ENCODE assay signal across 8 cellular contexts in genomic region chr22:19177164-19178064, GRCh38.
A peak's percentile ranks its signal among the peaks of the same experiment; 100 is the strongest.
DNase-seq lines count a peak whose midpoint lies in the region; ATAC-seq and TF ChIP-seq lines count a peak whose summit lies in the region.

No MANE protein-coding gene starts in this region.

- H3K4me3 ChIP-seq in AG04449 (ENCODE audit: low read depth, low read length), result peak overlapping the region; percentile 71
- peak overlapping the region; percentile 90 for H3K4me3 ChIP-seq in HUES48 (ENCODE audit: low read depth, low read length)
- peak overlapping the region; percentile 60 to 66 for H3K4me3 ChIP-seq in muscle layer of colon (ENCODE audit: low read depth in 1 of 2, low read length in 2 of 2)

- CTCF ChIA-PET in AG04449 (lab: Yijun Ruan, JAX), result interaction anchor here (1.1 kb wide), 1 partner anchor 454 kb away, joined by 3 read pairs; no protein-coding TSS in a partner anchor

- DNase-seq in AG04449 (ENCODE audit: low read depth, low spot score) (no peak), caudate nucleus (lab: John Stamatoyannopoulos, UW) (no peak), dedifferentiated amniotic fluid mesenchymal stem cell (ENCODE audit: extremely low spot score) (no peak)

- H3K27me3 ChIP-seq in HUES48 (ENCODE audit: control insufficient read depth, insufficient read depth, low read length) (no peaks in the 10 kb centered on the region), muscle layer of colon (ENCODE audit: control insufficient read depth in 1 of 2, insufficient read depth in 2 of 2, low read length in 2 of 2) (no peaks in the 10 kb centered on the region)

- H3K27ac ChIP-seq in HUES48 (ENCODE audit: low read depth, low read length) (peak overlapping the region; percentile 78), caudate nucleus (ENCODE audit: low read depth, low read length) (peak overlapping the region; percentile 76), muscle layer of colon (ENCODE audit: low read depth, low read length) (peak overlapping the region; percentile 62)

- H3K36me3 ChIP-seq in HUES48 (ENCODE audit: control insufficient read depth, insufficient read depth, low read length) (peaks cover 33% of the 10 kb centered on the region), muscle layer of colon (ENCODE audit: insufficient read depth, low read length) (no peaks in the 10 kb centered on the region)

- H3K4me1 ChIP-seq in HUES48 (ENCODE audit: control insufficient read depth, insufficient read depth, low read length) (peaks cover 28% of the 10 kb centered on the region), muscle layer of colon (ENCODE audit: insufficient read depth, low read length) (peaks cover 31% of the 10 kb centered on the region)

- ATAC-seq in GM19397 (IDR thresholded peaks at IDR 0.05; ENCODE audit: unreplicated experiment) (no peak), GM18505 (IDR thresholded peaks at IDR 0.05; ENCODE audit: unreplicated experiment) (no peak), HG02852 (IDR thresholded peaks at IDR 0.05; ENCODE audit: unreplicated experiment) (no peak)

- no peaks in the 10 kb centered on the region for H3K9me3 ChIP-seq in HUES48 (ENCODE audit: control insufficient read depth, insufficient read depth, low read length)
- H3K9me3 ChIP-seq in muscle layer of colon (ENCODE audit: low read length), result no peaks in the 10 kb centered on the region

- TF ChIP-seq CTCF in AG04449 (IDR thresholded peaks at IDR 0.05; ENCODE audit: insufficient read depth, low read length, missing control alignments), result no peak

- no peak for TF ChIP-seq POLR2A in GM18505 (IDR thresholded peaks at IDR 0.05; ENCODE audit: borderline replicate concordance, extremely low read depth, insufficient read depth, insufficient read length)

- POLR2A ChIA-PET in AG04449 (lab: Yijun Ruan, JAX), result no interaction called here

- H3K9ac ChIP-seq in HUES48 (ENCODE audit: low read depth, low read length) (peak overlapping the region; percentile 83; the same call in 1 of the 2 replicates), muscle layer of colon (ENCODE audit: low read length) (no peak overlapping the region)
